8 cellular contexts compared by ENCODE assay signal in genomic region chr5:103120607-103121200, GRCh38. TPM values are rescaled to one million over a fixed set of nuclear protein-coding genes. Genes with fewer than 3 reads are reported as not detected.
DNase-seq lines count a peak whose midpoint lies in the region; ATAC-seq, FAIRE-seq and TF ChIP-seq lines count a peak whose summit lies in the region.

No MANE protein-coding gene starts in this region.

- no peaks in the 10 kb centered on the region for H3K9me3 Mint-ChIP-seq in mesothelial cell of epicardium

- POLR2A ChIA-PET in RWPE1 (lab: Yijun Ruan, JAX; ENCODE audit: low non-redundant PET) = interaction anchor here (0.6 kb wide), 1 partner anchor 138 kb away, joined by 12 read pairs; the partner anchor contains the start of gene MACIR

- TF ChIP-seq CTCF in RWPE1 (conservative IDR thresholded peaks at IDR 0.05; ENCODE audit: low read depth) = no peak
- TF ChIP-seq CTCF in mesothelial cell of epicardium (IDR thresholded peaks at IDR 0.05; ENCODE audit: unreplicated experiment) = no peak

- peak overlapping the region; percentile 97 for H3K4me3 Mint-ChIP-seq in mesothelial cell of epicardium

- no peak for FAIRE-seq in urothelium cell line (lab: Jason Lieb, UNC)

- peaks cover 3% of the 10 kb centered on the region for H3K36me3 Mint-ChIP-seq in mesothelial cell of epicardium

- H3K27me3 Mint-ChIP-seq in mesothelial cell of epicardium (ENCODE audit: low read depth) = no peaks in the 10 kb centered on the region

- peak overlapping the region; percentile 100 for H3K27ac Mint-ChIP-seq in mesothelial cell of epicardium

- ATAC-seq in GM21515 (IDR thresholded peaks at IDR 0.05; ENCODE audit: unreplicated experiment) (peak; percentile 3), HG03571 (IDR thresholded peaks at IDR 0.05; ENCODE audit: unreplicated experiment) (no peak)

- peaks cover 31% of the 10 kb centered on the region for H3K4me1 Mint-ChIP-seq in mesothelial cell of epicardium

- DNase-seq in Ammon's horn (ENCODE audit: low spot score) (peak; percentile 21), RWPE1 (ENCODE audit: low spot score) (peak; percentile 22), ecto neural progenitor cell (ENCODE audit: low spot score) (peak; percentile 47), mesothelial cell of epicardium (ENCODE audit: low spot score in 2 of 2, unreplicated experiment in 2 of 2) (peak in 1 of 2 experiments; percentile 36), urothelium cell line (ENCODE audit: low spot score) (peak; percentile 6), mucosa of gallbladder (ENCODE audit: low spot score) (no peak)

- CTCF ChIA-PET in RWPE1 (lab: Yijun Ruan, JAX) = interaction anchor here (0.5 to 0.8 kb wide), 4 partner anchors 9 to 660 kb away, joined by 3 read pairs; no protein-coding TSS in a partner anchor

- H3K27ac ChIP-seq in RWPE1 = peak overlapping the region; percentile 99

RNA-seq across cellular contexts. Expression of gene PPIP5K2, which starts 0.6 kb away (rescaled TPM):
- total RNA-seq in mesothelial cell of epicardium = 79.4 to 80.2 TPM (median 80.0 TPM) in 3 replicates
- total RNA-seq in mucosa of gallbladder = 35.3 TPM

RNA-seq across cellular contexts. Expression of gene GIN1, which starts 0.8 kb away (rescaled TPM):
- total RNA-seq in mesothelial cell of epicardium = 4.9 to 7.1 TPM (median 5.2 TPM) in 3 replicates
- 9.2 TPM for total RNA-seq in mucosa of gallbladder
